Comparison of ENCODE assay signal across 1 cellular context in genomic region chr6:108438918-108439317, GRCh38.
TF ChIP-seq lines count a peak whose summit lies in the region.

No MANE protein-coding gene starts in this region.

TF ChIP-seq in K562, 482 proteins besides CTCF, POLR2A, EP300 and RAD21 (continued from another document):
- TF ChIP-seq SAP30 (IDR thresholded peaks at IDR 0.05; ENCODE audit: borderline replicate concordance, insufficient read depth, low read depth, low read length, poor library complexity, severe bottlenecking) = no peak
- no peak for TF ChIP-seq CLOCK (CRISPR knock-in tag; IDR thresholded peaks at IDR 0.05; ENCODE audit: borderline replicate concordance)
- TF ChIP-seq KLF16 (IDR thresholded peaks at IDR 0.05) = no peak
TF ChIP-seq in K562: peak in this region for 2.
